In genomic region chr15:43111354-43111753, GRCh38 we compare ENCODE assay signal across 25 cellular contexts.
"Had no signal": no experiment of that assay in that cellular context is flagged by ENCODE, and none has a peak within 500 bp of the region (broad histone marks: within the 10 kb centered on the region; RNA-seq: fewer than 3 reads in every experiment).

No MANE protein-coding gene starts in this region.

- FAIRE-seq: endometrium, islet of Langerhans, keratinocyte had no signal

- DNase-seq: colonic mucosa; cortex of kidney; effector CD8-positive, alpha-beta T cell; effector memory CD8-positive, alpha-beta T cell; endodermal cell; erythroblast; esophagus squamous epithelium; foreskin fibroblast; foreskin melanocyte; gastrocnemius medialis; glutamatergic neuron; head of caudate nucleus; heart right ventricle; hippocampal formation; left cardiac atrium; left ventricle myocardium inferior; lower lobe of right lung; mesenchymal stem cell; naive thymus-derived CD4-positive, alpha-beta T cell had no signal

- H3K36me3 ChIP-seq: colonic mucosa, esophagus squamous epithelium, gastrocnemius medialis, heart right ventricle, left ventricle myocardium inferior, lower lobe of right lung had no signal

- H3K4me1 ChIP-seq: colonic mucosa had no signal

- H3K4me3 ChIP-seq: colonic mucosa, esophagus squamous epithelium, gastrocnemius medialis, heart right ventricle, left ventricle myocardium inferior, lower lobe of right lung had no signal

- H3K27me3 ChIP-seq: colonic mucosa, gastrocnemius medialis had no signal

- ATAC-seq: effector memory CD8-positive, alpha-beta T cell; esophagus mucosa; gastrocnemius medialis; heart right ventricle; left cardiac atrium; left lobe of liver; lower lobe of right lung; naive thymus-derived CD4-positive, alpha-beta T cell had no signal

- H3K9me3 ChIP-seq: colonic mucosa, esophagus squamous epithelium, gastrocnemius medialis, heart right ventricle, left ventricle myocardium inferior, lower lobe of right lung had no signal

- H3K27ac ChIP-seq: colonic mucosa, epithelial cell of prostate, esophagus squamous epithelium, gastrocnemius medialis, heart right ventricle, left ventricle myocardium inferior, lower lobe of right lung had no signal
